In the genomic region with DNA sequence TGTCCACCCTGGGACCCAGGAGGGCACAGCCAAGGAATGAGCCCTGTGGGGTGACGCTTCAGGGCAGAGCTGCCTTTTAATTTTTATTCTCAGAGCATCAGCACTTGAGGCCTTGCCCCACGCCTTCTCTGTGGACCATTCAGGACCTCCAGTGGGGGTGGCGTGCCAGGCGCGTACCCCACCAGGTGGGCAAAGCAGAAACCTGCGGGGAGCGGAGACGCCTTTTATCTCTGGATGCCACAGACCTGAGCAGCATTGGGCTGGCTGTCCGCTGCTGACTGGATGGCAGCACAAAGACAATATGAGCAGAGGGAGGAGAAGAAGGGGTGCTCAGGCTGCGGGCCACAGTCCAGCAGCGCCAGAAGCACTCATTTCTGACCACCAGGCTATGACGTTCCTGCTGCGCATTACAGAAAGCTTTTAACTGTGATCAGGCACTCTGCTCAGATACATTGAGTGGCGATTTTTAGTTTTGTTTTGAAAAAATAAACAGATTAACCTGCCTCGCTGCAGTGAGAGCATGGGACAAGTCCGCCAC, we compare ENCODE assay signal across 17 cellular contexts.
DNase-seq lines count a peak whose midpoint lies in the region; ATAC-seq and TF ChIP-seq lines count a peak whose summit lies in the region.
"Had no signal": no experiment of that assay in that cellular context is flagged by ENCODE, and none has a peak within 500 bp of the region (broad histone marks: within the 10 kb centered on the region; RNA-seq: fewer than 3 reads in every experiment).

No MANE protein-coding gene starts in this region.

- H3K79me1 ChIP-seq in neuronal stem cell (ENCODE audit: low read depth, low read length), result no peaks in the 10 kb centered on the region

- no peak for ATAC-seq in GM19324 (IDR thresholded peaks at IDR 0.05; ENCODE audit: low FRiP score, unreplicated experiment)
- ATAC-seq: HCT116 had no signal

- no peak overlapping the region for H2BK12ac ChIP-seq in neuronal stem cell (ENCODE audit: low read length)

- H3K27me3 ChIP-seq in HUES48 (ENCODE audit: control insufficient read depth, insufficient read depth, low read length) (no peaks in the 10 kb centered on the region), neuronal stem cell (ENCODE audit: control insufficient read depth in 3 of 3, insufficient read depth in 3 of 3, low read depth in 1 of 3, low read length in 3 of 3) (no peaks in the 10 kb centered on the region)

- H3K9ac ChIP-seq in HUES48 (ENCODE audit: low read depth, low read length) (no peak overlapping the region), neuronal stem cell (ENCODE audit: low read depth, low read length, poor library complexity) (no peak overlapping the region)
- H3K9ac ChIP-seq: GM23248 had no signal

- H3K27ac ChIP-seq in HUES48 (ENCODE audit: low read depth, low read length) (peak overlapping the region; percentile 12), neuronal stem cell (replicated peaks; ENCODE audit: low read length) (no peak overlapping the region)
- H3K27ac ChIP-seq: GM23248 had no signal

- H3K4me2 ChIP-seq in neuronal stem cell (ENCODE audit: insufficient read depth, low read length, poor library complexity, severe bottlenecking), result no peak overlapping the region

- H3K9me3 Mint-ChIP-seq in Calu3 (ENCODE audit: low read depth, unreplicated experiment), result no peaks in the 10 kb centered on the region
- no peaks in the 10 kb centered on the region for H3K9me3 Mint-ChIP-seq in dendritic cell treated with granulocyte-macrophage colony-stimulating factor and Interleukin-4, amounts not matched to agents 40 ng/mL and 50 ng/mL, for 4 days
- H3K9me3 Mint-ChIP-seq in activated CD4-positive, alpha-beta memory T cell treated with anti-CD3 and anti-CD28 coated beads, Interleukin-2, amount 10 ng/mL, durations not matched to agents 7 days and 5 days, result no peaks in the 10 kb centered on the region
- H3K9me3 Mint-ChIP-seq: CD4-positive, alpha-beta memory T cell; H9 had no signal

- H2BK5ac ChIP-seq in neuronal stem cell (ENCODE audit: low read length), result no peak overlapping the region

- H3K36me3 ChIP-seq in HUES48 (ENCODE audit: control insufficient read depth, insufficient read depth, low read length) (no peaks in the 10 kb centered on the region; the same call in 1 of the 2 replicates), neuronal stem cell (replicated peaks in 1 of 2; ENCODE audit: control insufficient read depth in 2 of 2, insufficient read depth in 2 of 2, low read length in 2 of 2) (peaks cover 0 to 3% of the 10 kb centered on the region in 2 donors)

- no peaks in the 10 kb centered on the region for H3K27me3 Mint-ChIP-seq in Calu3 (ENCODE audit: unreplicated experiment)
- no peaks in the 10 kb centered on the region for H3K27me3 Mint-ChIP-seq in dendritic cell treated with granulocyte-macrophage colony-stimulating factor and Interleukin-4, amounts not matched to agents 40 ng/mL and 50 ng/mL, for 4 days
- no peaks in the 10 kb centered on the region for H3K27me3 Mint-ChIP-seq in activated CD4-positive, alpha-beta memory T cell treated with anti-CD3 and anti-CD28 coated beads, Interleukin-2, amount 10 ng/mL, durations not matched to agents 7 days and 5 days
- H3K27me3 Mint-ChIP-seq: CD4-positive, alpha-beta memory T cell had no signal

- no peak overlapping the region for H2AFZ ChIP-seq in neuronal stem cell (ENCODE audit: low read length)
- H2AFZ ChIP-seq: GM23248 had no signal

- POLR2A ChIA-PET in activated CD4-positive, alpha-beta memory T cell treated with anti-CD3 and anti-CD28 coated beads, Interleukin-2, amount 10 ng/mL, durations not matched to agents 7 days and 5 days (lab: Charles Lee), result no interaction called here

- CTCF ChIA-PET in Calu3 (lab: Charles Lee), result interaction anchor here (1.2 kb wide), 1 partner anchor 14 kb away, joined by 3 read pairs; no protein-coding TSS in a partner anchor
- CTCF ChIA-PET in activated CD4-positive, alpha-beta memory T cell treated with anti-CD3 and anti-CD28 coated beads, Interleukin-2, amount 10 ng/mL, durations not matched to agents 7 days and 5 days (lab: Charles Lee), result interaction anchor here (0.6 kb wide), 1 partner anchor 315 kb away, joined by 3 read pairs; no protein-coding TSS in a partner anchor

- H3K4me3 ChIP-seq in HUES48 (ENCODE audit: low read depth, low read length) (no peak overlapping the region), neuronal stem cell (ENCODE audit: low read length in 2 of 2) (no peak overlapping the region)
- H3K4me3 ChIP-seq: GM23248 had no signal

- no CpG with 5 or more reads among the region's 16 CpGs for WGBS in neuronal stem cell (ENCODE audit: extremely low coverage in 2 of 2, insufficient read length in 2 of 2, insufficient replicate concordance in 1 of 2), 2 donors

- H3K4me3 Mint-ChIP-seq in Calu3 (ENCODE audit: low read depth, unreplicated experiment), result no peak overlapping the region
- H3K4me3 Mint-ChIP-seq in dendritic cell treated with granulocyte-macrophage colony-stimulating factor and Interleukin-4, amounts not matched to agents 40 ng/mL and 50 ng/mL, for 4 days, result no peak overlapping the region
- H3K4me3 Mint-ChIP-seq in activated CD4-positive, alpha-beta memory T cell treated with anti-CD3 and anti-CD28 coated beads, Interleukin-2, amount 10 ng/mL, durations not matched to agents 7 days and 5 days, result no peak overlapping the region
- H3K4me3 Mint-ChIP-seq: CD4-positive, alpha-beta memory T cell had no signal

- TSS peak; percentile 21 for BruUV-seq in Calu3 (replicated peaks; lab: Mats Ljungman, UMichigan)

- H3K4me1 ChIP-seq in HUES48 (ENCODE audit: control insufficient read depth, insufficient read depth, low read length) (peaks cover 20% of the 10 kb centered on the region), neuronal stem cell (ENCODE audit: control insufficient read depth in 2 of 2, insufficient read depth in 1 of 2, low read depth in 1 of 2, low read length in 2 of 2) (peaks cover 20 to 25% of the 10 kb centered on the region in 2 donors)

- no peak overlapping the region for H4K91ac ChIP-seq in neuronal stem cell (ENCODE audit: low read depth, low read length, poor library complexity)

- H3K14ac ChIP-seq in neuronal stem cell (ENCODE audit: low read length), result no peak overlapping the region

- H3K4ac ChIP-seq in neuronal stem cell (ENCODE audit: low read length), result no peak overlapping the region

- H3K23ac ChIP-seq in neuronal stem cell (ENCODE audit: low read depth, low read length, poor library complexity), result no peak overlapping the region

- no peak overlapping the region for H2BK15ac ChIP-seq in neuronal stem cell (ENCODE audit: low read length)

- no peak overlapping the region for H3K27ac Mint-ChIP-seq in Calu3 (ENCODE audit: unreplicated experiment)
- H3K27ac Mint-ChIP-seq in dendritic cell treated with granulocyte-macrophage colony-stimulating factor and Interleukin-4, amounts not matched to agents 40 ng/mL and 50 ng/mL, for 4 days, result peak overlapping the region; percentile 24
- H3K27ac Mint-ChIP-seq in activated CD4-positive, alpha-beta memory T cell treated with anti-CD3 and anti-CD28 coated beads, Interleukin-2, amount 10 ng/mL, durations not matched to agents 7 days and 5 days, result no peak overlapping the region
- H3K27ac Mint-ChIP-seq: CD4-positive, alpha-beta memory T cell had no signal

- intact Hi-C loops in Calu3 (cut with micrococcal nuclease; ENCODE audit: unreplicated experiment), result no loop called here
- intact Hi-C loops in dendritic cell treated with granulocyte-macrophage colony-stimulating factor and Interleukin-4, amounts not matched to agents 40 ng/mL and 50 ng/mL, for 4 days (cut with micrococcal nuclease), result no loop called here

- H3K36me3 Mint-ChIP-seq in Calu3 (ENCODE audit: insufficient read depth, unreplicated experiment), result peaks cover 69% of the 10 kb centered on the region
- H3K36me3 Mint-ChIP-seq in dendritic cell treated with granulocyte-macrophage colony-stimulating factor and Interleukin-4, amounts not matched to agents 40 ng/mL and 50 ng/mL, for 4 days (ENCODE audit: low read depth), result peaks cover 80% of the 10 kb centered on the region
- H3K36me3 Mint-ChIP-seq in activated CD4-positive, alpha-beta memory T cell treated with anti-CD3 and anti-CD28 coated beads, Interleukin-2, amount 10 ng/mL, durations not matched to agents 7 days and 5 days (ENCODE audit: low read depth), result peaks cover 5% of the 10 kb centered on the region

- DNase-seq in Calu3, result no peak
- no peak for DNase-seq in neuronal stem cell (ENCODE audit: low spot score)
- no peak for DNase-seq in EL
- no peak for DNase-seq in DMS 273 (lab: John Stamatoyannopoulos, UW; ENCODE audit: unreplicated experiment)
- no peak for DNase-seq in activated CD4-positive, alpha-beta memory T cell treated with anti-CD3 and anti-CD28 coated beads, Interleukin-2, amount 10 ng/mL, durations not matched to agents 7 days and 5 days
- DNase-seq: C1 segment of cervical spinal cord; CD4-positive, alpha-beta memory T cell; COR-L47; DMS 273 treated with DMSO at 0.1 percent for 48 hours; DMS79; GF-D8; GM23248 had no signal

- H3K9me3 ChIP-seq in HUES48 (ENCODE audit: control insufficient read depth, insufficient read depth, low read length) (no peaks in the 10 kb centered on the region), neuronal stem cell (replicated peaks in 1 of 2; ENCODE audit: control insufficient read depth in 2 of 2, insufficient read depth in 1 of 2, low read depth in 1 of 2, low read length in 2 of 2) (peaks cover 0 to 3% of the 10 kb centered on the region in 2 donors)

- no peak for TF ChIP-seq CTCF in Calu3 (IDR thresholded peaks at IDR 0.05; ENCODE audit: unreplicated experiment)

- H2AK5ac ChIP-seq in neuronal stem cell (ENCODE audit: low read depth, low read length), result peak overlapping the region; percentile 2

- H3K18ac ChIP-seq in neuronal stem cell (ENCODE audit: low read length), result peak overlapping the region; percentile 67

- no peak overlapping the region for H2BK120ac ChIP-seq in neuronal stem cell (ENCODE audit: low read depth, low read length)

- no peak overlapping the region for H4K8ac ChIP-seq in neuronal stem cell (ENCODE audit: low read depth, low read length)

- peaks cover 32% of the 10 kb centered on the region for H3K4me1 Mint-ChIP-seq in Calu3 (ENCODE audit: low read depth, unreplicated experiment)
- H3K4me1 Mint-ChIP-seq in dendritic cell treated with granulocyte-macrophage colony-stimulating factor and Interleukin-4, amounts not matched to agents 40 ng/mL and 50 ng/mL, for 4 days (ENCODE audit: low read depth), result peaks cover 24% of the 10 kb centered on the region
- no peaks in the 10 kb centered on the region for H3K4me1 Mint-ChIP-seq in activated CD4-positive, alpha-beta memory T cell treated with anti-CD3 and anti-CD28 coated beads, Interleukin-2, amount 10 ng/mL, durations not matched to agents 7 days and 5 days
